ENCODE assay signal across 16 cellular contexts in genomic region chr5:138275379-138275782, GRCh38. TPM values are rescaled to one million over a fixed set of nuclear protein-coding genes. Genes with fewer than 3 reads are reported as not detected.
A peak's percentile ranks its signal among the peaks of the same experiment; 100 is the strongest.
DNase-seq lines count a peak whose midpoint lies in the region; TF ChIP-seq lines count a peak whose summit lies in the region.
"Had no signal": no experiment of that assay in that cellular context is flagged by ENCODE, and none has a peak within 500 bp of the region (broad histone marks: within the 10 kb centered on the region; RNA-seq: fewer than 3 reads in every experiment).

No MANE protein-coding gene starts in this region.

- TF ChIP-seq CTCF in SK-N-SH (IDR thresholded peaks at IDR 0.05) (no peak), neural crest cell (conservative IDR thresholded peaks at IDR 0.05) (peak; percentile 14), breast epithelium (IDR thresholded peaks at IDR 0.05) (no peak), left ventricle myocardium inferior (IDR thresholded peaks at IDR 0.05; ENCODE audit: borderline replicate concordance) (no peak)

- H3K4me1 ChIP-seq in SK-N-SH (ENCODE audit: control insufficient read depth in 1 of 2, insufficient read depth in 2 of 2, low read depth in 1 of 2, low read length in 1 of 2) (peaks cover 0 to 22% of the 10 kb centered on the region in 2 experiments; a peak in 2 of 4 replicates), breast epithelium (no peaks in the 10 kb centered on the region), left ventricle myocardium inferior (peaks cover 20% of the 10 kb centered on the region)

- no peaks in the 10 kb centered on the region for H3K36me3 ChIP-seq in SK-N-SH (replicated peaks in 1 of 2; ENCODE audit: control insufficient read depth in 1 of 2, insufficient read depth in 2 of 2, low read length in 1 of 2)
- no peaks in the 10 kb centered on the region for H3K36me3 ChIP-seq in breast epithelium
- H3K36me3 ChIP-seq in left ventricle myocardium inferior = no peaks in the 10 kb centered on the region
- H3K36me3 ChIP-seq: neutrophil had no signal

- H3K79me2 ChIP-seq in SK-N-SH (ENCODE audit: insufficient read depth) = no peaks in the 10 kb centered on the region

- TF ChIP-seq POLR2A in breast epithelium (IDR thresholded peaks at IDR 0.05) = no peak

- H3K9me3 ChIP-seq in SK-N-SH (no peaks in the 10 kb centered on the region), breast epithelium (no peaks in the 10 kb centered on the region), left ventricle myocardium inferior (replicated peaks) (no peaks in the 10 kb centered on the region)
- H3K9me3 ChIP-seq: neutrophil had no signal

- H3K27ac Mint-ChIP-seq in neural crest cell (ENCODE audit: unreplicated experiment) = no peak overlapping the region
- H3K27ac Mint-ChIP-seq: activated CD4-positive, alpha-beta memory T cell treated with anti-CD3 and anti-CD28 coated beads, Interleukin-2, amount 10 ng/mL, durations not matched to agents 7 days and 5 days had no signal

- POLR2A ChIA-PET in SK-N-SH (lab: Yijun Ruan, JAX) = interaction anchor here (1.0 to 3.2 kb wide), 7 partner anchors 29 to 98 kb away, joined by 3 to 19 read pairs (median 3); partner anchors contain the start of genes BRD8, CDC23 and FAM53C

- no peaks in the 10 kb centered on the region for H3K36me3 Mint-ChIP-seq in neural crest cell (ENCODE audit: low read depth)

- peak; percentile 17 to 70 (median 33) for DNase-seq in NCI-H1417 (lab: John Stamatoyannopoulos, UW)
- no peak for DNase-seq in NCI-H1417 treated with DMSO at 0.1 percent for 48 hours (lab: John Stamatoyannopoulos, UW)
- peak; percentile 89 for DNase-seq in SK-N-SH
- no peak for DNase-seq in neural crest cell (ENCODE audit: low read depth, low spot score)
- no peak for DNase-seq in breast epithelium (ENCODE audit: low spot score in 2 of 2)
- DNase-seq in glomerular visceral epithelial cell (ENCODE audit: extremely low spot score) = no peak
- no peak for DNase-seq in left ventricle myocardium inferior
- DNase-seq: activated CD4-positive, alpha-beta memory T cell treated with anti-CD3 and anti-CD28 coated beads, Interleukin-2, amount 10 ng/mL, durations not matched to agents 7 days and 5 days; activated effector memory CD4-positive, alpha-beta T cell treated with anti-CD3 and anti-CD28 coated beads, Interleukin-2, amount 50 U/mL, for 16 hours; dorsolateral prefrontal cortex; mammary epithelial cell; NCI-H1105 treated with DMSO at 0.1 percent for 48 hours; NCI-H774 had no signal

- no peak overlapping the region for H3K9ac ChIP-seq in SK-N-SH

- no peaks in the 10 kb centered on the region for H3K9me2 ChIP-seq in SK-N-SH

- TF ChIP-seq EP300 in Ishikawa (IDR thresholded peaks at IDR 0.05; ENCODE audit: borderline replicate concordance) = no peak
- TF ChIP-seq EP300 in SK-N-SH (IDR thresholded peaks at IDR 0.05; ENCODE audit: borderline replicate concordance in 1 of 2, low read depth in 1 of 2, low read length in 1 of 2) = peak in 1 of 2 experiments; percentile 96; a peak in 2 of 4 replicates

- no peaks in the 10 kb centered on the region for H3K27me3 ChIP-seq in SK-N-SH (ENCODE audit: insufficient read depth)
- H3K27me3 ChIP-seq in breast epithelium = peaks cover 0 to 5% of the 10 kb centered on the region in 2 donors
- H3K27me3 ChIP-seq in left ventricle myocardium inferior (ENCODE audit: low read depth) = peaks cover 30% of the 10 kb centered on the region

- H3K4me2 ChIP-seq in SK-N-SH = no peak overlapping the region

- intact Hi-C loops in breast epithelium (cut with DNase I; ENCODE audit: low total_unique reads) = no loop called here
- intact Hi-C loops in left ventricle myocardium inferior (cut with micrococcal nuclease) = no loop called here

- H4K20me1 ChIP-seq in SK-N-SH (ENCODE audit: insufficient read depth) = no peaks in the 10 kb centered on the region

- 44% methylated on average over 3 of the region's 3 CpGs for WGBS in SK-N-SH (ENCODE audit: low lambda C conversion rate)

- peaks cover 30% of the 10 kb centered on the region for H3K27me3 Mint-ChIP-seq in neural crest cell (ENCODE audit: low read depth)

- TF ChIP-seq RAD21 in Ishikawa (IDR thresholded peaks at IDR 0.05; ENCODE audit: low read depth) (no peak), SK-N-SH (IDR thresholded peaks at IDR 0.05; ENCODE audit: low read length) (no peak; the same call in 1 of the 2 replicates)

- H3F3A ChIP-seq in SK-N-SH (replicated peaks; ENCODE audit: insufficient read depth) = peaks cover 6% of the 10 kb centered on the region

- H3K4me1 Mint-ChIP-seq in neural crest cell = peaks cover 24% of the 10 kb centered on the region

- CTCF ChIA-PET in SK-N-SH (lab: Yijun Ruan, JAX) = interaction anchor here (0.7 to 5.2 kb wide), 13 partner anchors 7 to 96 kb away, joined by 3 to 55 read pairs (median 5); partner anchors contain the start of genes CDC23, KDM3B and KIF20A

- no peak overlapping the region for H2AFZ ChIP-seq in SK-N-SH (ENCODE audit: low read depth)

- H3K9me3 Mint-ChIP-seq in neural crest cell = peaks cover 2% of the 10 kb centered on the region
- H3K9me3 Mint-ChIP-seq: activated CD4-positive, alpha-beta memory T cell treated with anti-CD3 and anti-CD28 coated beads, Interleukin-2, amount 10 ng/mL, durations not matched to agents 7 days and 5 days had no signal

- peak overlapping the region; percentile 36 for H3K4me3 Mint-ChIP-seq in neural crest cell

- H3K27ac ChIP-seq in SK-N-SH (ENCODE audit: low read depth in 2 of 2, low read length in 1 of 2) = peak overlapping the region in 1 of 2 experiments; percentile 95; a peak in 2 of 4 replicates
- H3K27ac ChIP-seq in breast epithelium = no peak overlapping the region
- no peak overlapping the region for H3K27ac ChIP-seq in left ventricle myocardium inferior (replicated peaks)
- H3K27ac ChIP-seq: dorsolateral prefrontal cortex, neutrophil had no signal

- H3K4me3 ChIP-seq in SK-N-SH (ENCODE audit: low read depth in 2 of 2, low read length in 1 of 2) (no peak overlapping the region), breast epithelium (no peak overlapping the region), left ventricle myocardium inferior (no peak overlapping the region)

TF ChIP-seq in Ishikawa, 13 proteins besides CTCF, POLR2A, EP300 and RAD21:
- TF ChIP-seq ZBTB7A (IDR thresholded peaks at IDR 0.05; ENCODE audit: low read depth) = no peak
- no peak for TF ChIP-seq TEAD4 (IDR thresholded peaks at IDR 0.05)
- TF ChIP-seq NFIC (IDR thresholded peaks at IDR 0.05) = peak; percentile 53; the same call in 1 of the 2 replicates

TF ChIP-seq in SK-N-SH, 30 proteins besides CTCF, POLR2A, EP300 and RAD21:
- TF ChIP-seq CHD2 (IDR thresholded peaks at IDR 0.05; ENCODE audit: low read length, partially characterized antibody) (peak; percentile 85), TCF12 (IDR thresholded peaks at IDR 0.05) (peak; percentile 48; the same call in 1 of the 2 replicates), RCOR1 (IDR thresholded peaks at IDR 0.05; ENCODE audit: low read length) (peak; percentile 93), MXI1 (IDR thresholded peaks at IDR 0.05; ENCODE audit: low read depth, low read length) (peak; percentile 64; the same call in 1 of the 2 replicates), FOXJ3 (CRISPR knock-in tag; IDR thresholded peaks at IDR 0.05) (peak; percentile 89), PBX3 (IDR thresholded peaks at IDR 0.05) (no peak), GATA2 (CRISPR knock-in tag; IDR thresholded peaks at IDR 0.05) (peak; percentile 100), USF1 (IDR thresholded peaks at IDR 0.05; ENCODE audit: borderline replicate concordance, low read depth) (no peak)

RNA-seq across cellular contexts. Expression of gene GFRA3, which starts 1.0 kb away (rescaled TPM):
- 0.11 and 0.15 TPM in 2 replicates for polyA plus RNA-seq in SK-N-SH (2012; rRNA removed)
- polyA plus RNA-seq in SK-N-SH (2012; cell fraction: cytosol; rRNA removed) = 0.04 and 0.17 TPM in 2 replicates
- 0.06 TPM in 1 of 2 replicates, not detected in the other for polyA plus RNA-seq in SK-N-SH (2012; cell fraction: nucleus; rRNA removed)
- 8.5 and 9.7 TPM in 2 replicates for total RNA-seq in neural crest cell
- total RNA-seq in breast epithelium = not detected
- 0.82 TPM for total RNA-seq in left ventricle myocardium inferior
- total RNA-seq: activated CD4-positive, alpha-beta memory T cell treated with anti-CD3 and anti-CD28 coated beads, Interleukin-2, amount 10 ng/mL, durations not matched to agents 7 days and 5 days; HT1080; mammary epithelial cell had no signal
- polyA plus RNA-seq: mammary epithelial cell had no signal

RNA-seq across cellular contexts. Expression of gene CDC25C, which starts 56.2 kb away (rescaled TPM):
- 4.9 and 5.2 TPM in 2 replicates for polyA plus RNA-seq in SK-N-SH (2012; rRNA removed)
- 4.8 and 5.8 TPM in 2 replicates for polyA plus RNA-seq in SK-N-SH (2012; cell fraction: cytosol; rRNA removed)
- polyA plus RNA-seq in SK-N-SH (2012; cell fraction: nucleus; rRNA removed) = 3.9 and 5.3 TPM in 2 replicates
- 22.5 and 22.7 TPM in 2 replicates for total RNA-seq in neural crest cell
- under 1 TPM in 1 of 3 donors, not detected in 2; 0.64 TPM for total RNA-seq in breast epithelium
- total RNA-seq in left ventricle myocardium inferior = not detected

Comparison
In these comparisons a context has a peak if more than half of its experiments do, and no peak if none do; other contexts are left out.
1. DNase-seq: peak in NCI-H1417 (3 of 3) and SK-N-SH (single experiment); none in NCI-H1417 treated with DMSO at 0.1 percent for 48 hours (single experiment), neural crest cell (single experiment), breast epithelium (0 of 2), glomerular visceral epithelial cell (single experiment) and left ventricle myocardium inferior (single experiment).
2. RNA of gene CDC25C, which starts 56.2 kb away (total RNA-seq): 22.5 to 22.7 TPM in neural crest cell; not detected in left ventricle myocardium inferior (single experiment) and 0.64 TPM in breast epithelium; every median in the first group is over 10 times any median in the second.